In the genomic region with DNA sequence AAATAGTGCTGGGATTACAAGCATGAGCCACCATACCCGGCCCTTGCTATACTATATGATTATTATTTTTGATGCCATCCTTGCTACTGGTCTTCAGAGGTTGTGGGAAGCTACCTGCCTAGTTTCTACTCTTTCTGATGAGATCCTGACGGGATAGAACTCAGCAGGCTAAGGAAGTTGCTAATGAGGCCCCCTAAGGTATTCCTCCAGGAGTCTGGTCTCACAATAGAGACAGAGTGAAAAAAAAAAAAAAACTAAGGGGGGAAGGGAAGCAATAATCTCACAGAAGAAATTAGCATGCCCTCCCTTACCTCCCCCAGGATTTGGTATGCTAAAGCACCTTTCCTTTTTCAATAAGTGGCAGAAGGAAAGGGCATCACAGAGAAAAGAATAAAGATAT, we compare ENCODE assay signal across 20 cellular contexts.
"Had no signal": no experiment of that assay in that cellular context is flagged by ENCODE, and none has a peak within 500 bp of the region (broad histone marks: within the 10 kb centered on the region; RNA-seq: fewer than 3 reads in every experiment).

No MANE protein-coding gene starts in this region.

- DNase-seq: activated CD4-positive, alpha-beta T cell treated with anti-CD3 and anti-CD28 coated beads, Interleukin-2, amount 50 U/mL, for 1 hour; activated CD8-positive, alpha-beta memory T cell treated with anti-CD3 and anti-CD28 coated beads, Interleukin-2, amount 50 U/mL, for 4 hours; activated effector memory CD4-positive, alpha-beta T cell treated with anti-CD3 and anti-CD28 coated beads, Interleukin-2, amount 50 U/mL, for 16 hours; activated naive CD4-positive, alpha-beta T cell treated with anti-CD3 and anti-CD28 coated beads, Interleukin-2, amount 50 U/mL, for 16 hours; activated T-cell treated with anti-CD3 and anti-CD28 coated beads, Interleukin-2, amount 50 U/mL, for 72 hours; erythroblast; foreskin melanocyte; hypothalamus; lower lobe of right lung; right cardiac atrium; stimulated activated naive CD8-positive, alpha-beta T cell treated with anti-CD3 and anti-CD28 coated beads, Interleukin-15, amount 100 ng/mL, for 72 hours; T1000; trophoblast cell had no signal

- H3K9me3 ChIP-seq: breast epithelium, lower lobe of right lung, suprapubic skin had no signal

- H3K36me3 ChIP-seq: breast epithelium had no signal

- FAIRE-seq: astrocyte, endometrium, keratinocyte had no signal

- H3K27me3 ChIP-seq: breast epithelium, suprapubic skin had no signal

- H3K27ac Mint-ChIP-seq: activated T-cell treated with anti-CD3 and anti-CD28 coated beads, Interleukin-2, amount 50 U/mL, for 72 hours; stimulated activated naive CD8-positive, alpha-beta T cell treated with anti-CD3 and anti-CD28 coated beads, Interleukin-15, amount 100 ng/mL, for 72 hours had no signal

- H3K9me3 Mint-ChIP-seq: activated T-cell treated with anti-CD3 and anti-CD28 coated beads, Interleukin-2, amount 50 U/mL, for 72 hours; stimulated activated naive CD8-positive, alpha-beta T cell treated with anti-CD3 and anti-CD28 coated beads, Interleukin-15, amount 100 ng/mL, for 72 hours had no signal

- H3K4me3 ChIP-seq: breast epithelium, coronary artery, lower lobe of right lung, skin epidermis, suprapubic skin had no signal

- H3K4me3 Mint-ChIP-seq: activated T-cell treated with anti-CD3 and anti-CD28 coated beads, Interleukin-2, amount 50 U/mL, for 72 hours; stimulated activated naive CD8-positive, alpha-beta T cell treated with anti-CD3 and anti-CD28 coated beads, Interleukin-15, amount 100 ng/mL, for 72 hours had no signal

- ATAC-seq: activated T-cell treated with anti-CD3 and anti-CD28 coated beads, Interleukin-2, amount 50 U/mL, for 72 hours; lower lobe of right lung; right cardiac atrium; stimulated activated naive CD8-positive, alpha-beta T cell treated with anti-CD3 and anti-CD28 coated beads, Interleukin-15, amount 100 ng/mL, for 72 hours had no signal

- H3K4me1 ChIP-seq: breast epithelium had no signal

- H3K27ac ChIP-seq: breast epithelium, lower lobe of right lung, skin epidermis, suprapubic skin had no signal

- H3K27me3 Mint-ChIP-seq: stimulated activated naive CD8-positive, alpha-beta T cell treated with anti-CD3 and anti-CD28 coated beads, Interleukin-15, amount 100 ng/mL, for 72 hours had no signal
